Comparison of ENCODE assay signal across 1 cellular context in genomic region chr14:26925876-26926584, GRCh38.
TF ChIP-seq lines count a peak whose summit lies in the region.

No MANE protein-coding gene starts in this region.

TF ChIP-seq in GM23338, 12 proteins besides CTCF, POLR2A, EP300 and RAD21 (continued from another document):
- TF ChIP-seq ZNF462 (CRISPR knock-in tag; IDR thresholded peaks at IDR 0.05), result no peak
- TF ChIP-seq ZNF114 (CRISPR knock-in tag; IDR thresholded peaks at IDR 0.05), result no peak
- TF ChIP-seq EZH2phosphoT487 (IDR thresholded peaks at IDR 0.05; ENCODE audit: unreplicated experiment), result no peak
- TF ChIP-seq ETS1 (IDR thresholded peaks at IDR 0.05), result no peak
- TF ChIP-seq STAT1 (IDR thresholded peaks at IDR 0.05; ENCODE audit: unreplicated experiment), result no peak
- TF ChIP-seq EZH2 (IDR thresholded peaks at IDR 0.05; ENCODE audit: low read depth, unreplicated experiment), result no peak
